ENCODE assay signal across 8 cellular contexts in the genomic region with DNA sequence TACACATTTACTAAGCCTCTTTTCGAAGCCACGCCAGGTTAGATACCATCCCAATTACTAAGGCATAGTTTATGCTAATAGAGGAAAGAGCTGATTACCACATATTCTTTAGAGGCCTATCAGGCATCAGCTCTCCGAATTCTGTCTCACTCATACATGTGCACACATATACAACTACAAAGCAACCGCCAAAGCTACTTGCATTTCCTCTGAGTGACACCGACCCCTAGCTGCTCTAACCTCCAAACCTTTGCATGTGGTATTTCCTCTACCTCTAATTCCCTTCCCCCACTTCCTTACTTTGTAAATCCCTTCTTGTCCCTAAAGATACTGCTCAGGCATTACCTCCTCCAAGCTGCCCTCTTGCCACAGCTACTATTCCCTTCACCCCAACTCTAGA.
DNase-seq lines count a peak whose midpoint lies in the region; ATAC-seq and TF ChIP-seq lines count a peak whose summit lies in the region.

No MANE protein-coding gene starts in this region.

- intact Hi-C loops in left cardiac atrium (cut with DNase I): no loop called here
- intact Hi-C loops in sigmoid colon (cut with DNase I): no loop called here

- no peaks in the 10 kb centered on the region for H3K9me3 ChIP-seq in sigmoid colon

- no peak for TF ChIP-seq EP300 in sigmoid colon (IDR thresholded peaks at IDR 0.05)

- H3K27ac ChIP-seq in sigmoid colon: peak overlapping the region in 1 of 4 donors; percentile 55

- 51 to 82% methylated on average over 5 of the region's 5 CpGs for whole genome bisulfite sequencing in sigmoid colon, 2 donors

- peaks cover 0 to 13% (median 11%) of the 10 kb centered on the region in 4 donors for H3K4me1 ChIP-seq in sigmoid colon

- peak; percentile 28 for DNase-seq in stimulated activated CD4-positive, alpha-beta T cell treated with anti-CD3 and anti-CD28 coated beads, Interleukin-1b, Interleukin-23, amount 100 ng/mL, for 48 hours
- no peak for DNase-seq in stimulated activated CD4-positive, alpha-beta T cell treated with anti-CD3 and anti-CD28 coated beads, Interleukin-2, amount 100 ng/mL, for 24 hours
- peak; percentile 12 for DNase-seq in activated CD4-positive, alpha-beta T cell treated with anti-CD3 and anti-CD28 coated beads, Interleukin-2, amount 50 U/mL, for 1 hour
- DNase-seq in left cardiac atrium (no peak), sigmoid colon (no peak), NCI-H2196 (lab: John Stamatoyannopoulos, UW; ENCODE audit: unreplicated experiment) (no peak), left lobe of liver (ENCODE audit: low spot score) (no peak), DMS 273 (lab: John Stamatoyannopoulos, UW; ENCODE audit: unreplicated experiment) (no peak)

- no peak overlapping the region for H3K4me3 ChIP-seq in sigmoid colon

- TF ChIP-seq POLR2A in sigmoid colon (IDR thresholded peaks at IDR 0.05): no peak

- TF ChIP-seq CTCF in sigmoid colon (IDR thresholded peaks at IDR 0.05): no peak

- ATAC-seq in left cardiac atrium (peak; percentile 40 to 77), left lobe of liver (no peak)

- no peaks in the 10 kb centered on the region for H3K27me3 ChIP-seq in sigmoid colon

- no peaks in the 10 kb centered on the region for H3K36me3 ChIP-seq in sigmoid colon

Comparison
In these comparisons a context has a peak if more than half of its experiments do, and no peak if none do; other contexts are left out.
1. DNase-seq: peak in stimulated activated CD4-positive, alpha-beta T cell treated with anti-CD3 and anti-CD28 coated beads, Interleukin-1b, Interleukin-23, amount 100 ng/mL, for 48 hours (single experiment) and activated CD4-positive, alpha-beta T cell treated with anti-CD3 and anti-CD28 coated beads, Interleukin-2, amount 50 U/mL, for 1 hour (single experiment); none in stimulated activated CD4-positive, alpha-beta T cell treated with anti-CD3 and anti-CD28 coated beads, Interleukin-2, amount 100 ng/mL, for 24 hours (0 of 2), left cardiac atrium (single experiment), sigmoid colon (single experiment), NCI-H2196 (single experiment), left lobe of liver (single experiment) and DMS 273 (single experiment).